Comparison of ENCODE assay signal across 8 cellular contexts in genomic region chr10:96587255-96588059, GRCh38. TPM values are rescaled to one million over a fixed set of nuclear protein-coding genes. Genes with fewer than 3 reads are reported as not detected.
DNase-seq lines count a peak whose midpoint lies in the region; ATAC-seq and TF ChIP-seq lines count a peak whose summit lies in the region.

No MANE protein-coding gene starts in this region.

- no peak for TF ChIP-seq CTCF in BE2C (IDR thresholded peaks at IDR 0.05; ENCODE audit: low read depth, low read length)
- no peak for TF ChIP-seq CTCF in cardiac muscle cell (IDR thresholded peaks at IDR 0.05; ENCODE audit: low read depth, low read length)

- H3K4me1 ChIP-seq in BE2C: peaks cover 7% of the 10 kb centered on the region
- peaks cover 21% of the 10 kb centered on the region for H3K4me1 ChIP-seq in cardiac muscle cell (ENCODE audit: low read depth)

- intact Hi-C loops in activated T-helper 2 cell treated with anti-CD3 and anti-CD28 coated beads, Interferon-gamma antibody, Interleukin-2, Interleukin-4, amounts not matched to agents 10 μg/mL and 5 μg/mL and 100 μg/mL, durations not matched to agents 14 hours and 24 hours and 36 hours (cut with micrococcal nuclease): loop anchor here (1.0 to 10.0 kb wide), 6 partner anchors 23 to 737 kb away; partner anchors contain the start of genes LCOR, TLL2 and ZNF518A

- no peak overlapping the region for H3K4me3 Mint-ChIP-seq in activated T-helper 2 cell treated with anti-CD3 and anti-CD28 coated beads, Interferon-gamma antibody, Interleukin-2, Interleukin-4, amounts not matched to agents 10 μg/mL and 5 μg/mL and 100 μg/mL, durations not matched to agents 14 hours and 24 hours and 36 hours (ENCODE audit: low read depth)

- H3K36me3 Mint-ChIP-seq in activated T-helper 2 cell treated with anti-CD3 and anti-CD28 coated beads, Interferon-gamma antibody, Interleukin-2, Interleukin-4, amounts not matched to agents 10 μg/mL and 5 μg/mL and 100 μg/mL, durations not matched to agents 14 hours and 24 hours and 36 hours (ENCODE audit: low read depth): peaks cover 28% of the 10 kb centered on the region

- H3K9me3 ChIP-seq in BE2C (no peaks in the 10 kb centered on the region), cardiac muscle cell (ENCODE audit: low read depth) (no peaks in the 10 kb centered on the region)

- ATAC-seq in GM21717 (IDR thresholded peaks at IDR 0.05; ENCODE audit: unreplicated experiment) (peak; percentile 8), GM21360 (IDR thresholded peaks at IDR 0.05; ENCODE audit: unreplicated experiment) (no peak)

- no peaks in the 10 kb centered on the region for H3K9me3 Mint-ChIP-seq in activated T-helper 2 cell treated with anti-CD3 and anti-CD28 coated beads, Interferon-gamma antibody, Interleukin-2, Interleukin-4, amounts not matched to agents 10 μg/mL and 5 μg/mL and 100 μg/mL, durations not matched to agents 14 hours and 24 hours and 36 hours

- peaks cover 29% of the 10 kb centered on the region for H3K4me1 Mint-ChIP-seq in activated T-helper 2 cell treated with anti-CD3 and anti-CD28 coated beads, Interferon-gamma antibody, Interleukin-2, Interleukin-4, amounts not matched to agents 10 μg/mL and 5 μg/mL and 100 μg/mL, durations not matched to agents 14 hours and 24 hours and 36 hours (ENCODE audit: low read depth)

- H3K27me3 ChIP-seq in BE2C (no peaks in the 10 kb centered on the region), cardiac muscle cell (no peaks in the 10 kb centered on the region)

- H3K27ac ChIP-seq in cardiac muscle cell: peak overlapping the region; percentile 99

- peaks cover 15% of the 10 kb centered on the region for H3K27me3 Mint-ChIP-seq in activated T-helper 2 cell treated with anti-CD3 and anti-CD28 coated beads, Interferon-gamma antibody, Interleukin-2, Interleukin-4, amounts not matched to agents 10 μg/mL and 5 μg/mL and 100 μg/mL, durations not matched to agents 14 hours and 24 hours and 36 hours (ENCODE audit: low read depth)

- H3K36me3 ChIP-seq in BE2C (0 out of 2 replicates have a peak, but pooled peaks cover 2% of the 10 kb centered on the region), cardiac muscle cell (no peaks in the 10 kb centered on the region)

- peak overlapping the region; percentile 69 for H3K4me3 ChIP-seq in BE2C (ENCODE audit: low read depth, low read length)
- peak overlapping the region; percentile 62 for H3K4me3 ChIP-seq in cardiac muscle cell

- DNase-seq in BE2C (no peak), NCI-H446 treated with DMSO at 0.1 percent for 48 hours (lab: John Stamatoyannopoulos, UW) (peak; percentile 31), cardiac muscle cell (ENCODE audit: low read depth in 1 of 2, low spot score in 1 of 2) (peak in 1 of 2 donors; percentile 86), renal cortical epithelial cell (ENCODE audit: low read depth) (peak; percentile 80), cortex of kidney (lab: John Stamatoyannopoulos, UW) (no peak)
- no peak for DNase-seq in activated T-helper 2 cell treated with anti-CD3 and anti-CD28 coated beads, Interferon-gamma antibody, Interleukin-2, Interleukin-4, amounts not matched to agents 10 μg/mL and 5 μg/mL and 100 μg/mL, durations not matched to agents 14 hours and 24 hours and 36 hours (ENCODE audit: low spot score)

- peak overlapping the region; percentile 88 for H3K27ac Mint-ChIP-seq in activated T-helper 2 cell treated with anti-CD3 and anti-CD28 coated beads, Interferon-gamma antibody, Interleukin-2, Interleukin-4, amounts not matched to agents 10 μg/mL and 5 μg/mL and 100 μg/mL, durations not matched to agents 14 hours and 24 hours and 36 hours

RNA-seq across cellular contexts. Expression of gene TM9SF3, which starts 0.6 kb away (rescaled TPM):
- polyA plus RNA-seq in BE2C (2012; ENCODE audit: insufficient read depth, insufficient read length, low read depth): 42.5 TPM
- 81.3 and 82.3 TPM in 2 replicates for total RNA-seq in activated T-helper 2 cell treated with anti-CD3 and anti-CD28 coated beads, Interferon-gamma antibody, Interleukin-2, Interleukin-4, amounts not matched to agents 10 μg/mL and 5 μg/mL and 100 μg/mL, durations not matched to agents 14 hours and 24 hours and 36 hours
- 39.2 and 47.4 TPM in 2 replicates for total RNA-seq in cardiac muscle cell
- 62.8 and 73.9 TPM in 2 replicates for polyA plus RNA-seq in cardiac muscle cell
- 164 and 169 TPM in 2 replicates for total RNA-seq in renal cortical epithelial cell

Comparison
In these comparisons a context has a peak if more than half of its experiments do, and no peak if none do; other contexts are left out.
1. DNase-seq: peak in NCI-H446 treated with DMSO at 0.1 percent for 48 hours (single experiment) and renal cortical epithelial cell (single experiment); none in BE2C (single experiment), activated T-helper 2 cell treated with anti-CD3 and anti-CD28 coated beads, Interferon-gamma antibody, Interleukin-2, Interleukin-4, amounts not matched to agents 10 μg/mL and 5 μg/mL and 100 μg/mL, durations not matched to agents 14 hours and 24 hours and 36 hours (single experiment) and cortex of kidney (single experiment).